Comparison of ENCODE assay signal across 29 cellular contexts in genomic region chr4:148062301-148062950, GRCh38.
DNase-seq lines count a peak whose midpoint lies in the region; ATAC-seq, FAIRE-seq and TF ChIP-seq lines count a peak whose summit lies in the region.
"Had no signal": no experiment of that assay in that cellular context is flagged by ENCODE, and none has a peak within 500 bp of the region (broad histone marks: within the 10 kb centered on the region; RNA-seq: fewer than 3 reads in every experiment).

No MANE protein-coding gene starts in this region.

- 84 to 91% (median 85%) methylated on average over 10 of the region's 10 CpGs for WGBS in spleen, 5 donors

- POLR2A ChIA-PET in activated CD8-positive, alpha-beta T cell treated with anti-CD3 and anti-CD28 coated beads, Interleukin-2, amount 10 ng/mL, durations not matched to agents 7 days and 5 days (lab: Charles Lee), result no interaction called here
- POLR2A ChIA-PET in activated CD8-positive, alpha-beta T cell treated with anti-CD3 and anti-CD28 coated beads for 36 hours (lab: Charles Lee), result no interaction called here
- POLR2A ChIA-PET in CD8-positive, alpha-beta memory T cell (lab: Charles Lee), result interaction anchor here (1.3 kb wide), 1 partner anchor 381 kb away, joined by 3 read pairs; no protein-coding TSS in a partner anchor

- CTCF ChIA-PET in activated CD8-positive, alpha-beta T cell treated with anti-CD3 and anti-CD28 coated beads, Interleukin-2, amount 10 ng/mL, durations not matched to agents 7 days and 5 days (lab: Charles Lee), result no interaction called here
- CTCF ChIA-PET in activated CD8-positive, alpha-beta T cell treated with anti-CD3 and anti-CD28 coated beads for 36 hours (lab: Charles Lee), result no interaction called here
- CTCF ChIA-PET in CD8-positive, alpha-beta memory T cell (lab: Charles Lee), result no interaction called here

- no peaks in the 10 kb centered on the region for H3K27me3 ChIP-seq in CD8-positive, alpha-beta memory T cell (ENCODE audit: insufficient read depth, low read length, poor library complexity, severe bottlenecking)
- H3K27me3 ChIP-seq in bronchial epithelial cell (ENCODE audit: control insufficient read depth, insufficient read depth, low read length) (no peaks in the 10 kb centered on the region), gastrocnemius medialis (no peaks in the 10 kb centered on the region), spleen (replicated peaks in 1 of 7) (no peaks in the 10 kb centered on the region)
- H3K27me3 ChIP-seq: transverse colon had no signal

- H3K9me3 ChIP-seq in CD8-positive, alpha-beta memory T cell (ENCODE audit: low read length), result peaks cover 7% of the 10 kb centered on the region
- H3K9me3 ChIP-seq in gastrocnemius medialis, result no peaks in the 10 kb centered on the region
- H3K9me3 ChIP-seq in spleen, result no peaks in the 10 kb centered on the region
- H3K9me3 ChIP-seq: prostate gland, transverse colon had no signal

- H3K4me1 Mint-ChIP-seq in activated CD8-positive, alpha-beta T cell treated with anti-CD3 and anti-CD28 coated beads, Interleukin-2, amount 10 ng/mL, durations not matched to agents 7 days and 5 days (ENCODE audit: low read depth), result peaks cover 42% of the 10 kb centered on the region
- H3K4me1 Mint-ChIP-seq in activated CD8-positive, alpha-beta T cell treated with anti-CD3 and anti-CD28 coated beads for 36 hours (ENCODE audit: low read depth), result peaks cover 43% of the 10 kb centered on the region
- H3K4me1 Mint-ChIP-seq in CD8-positive, alpha-beta memory T cell, result peaks cover 39 to 50% (median 47%) of the 10 kb centered on the region in 3 donors

- H3K27ac Mint-ChIP-seq in activated CD8-positive, alpha-beta T cell treated with anti-CD3 and anti-CD28 coated beads, Interleukin-2, amount 10 ng/mL, durations not matched to agents 7 days and 5 days, result peak overlapping the region; percentile 60
- no peak overlapping the region for H3K27ac Mint-ChIP-seq in activated CD8-positive, alpha-beta T cell treated with anti-CD3 and anti-CD28 coated beads for 36 hours
- peak overlapping the region in 5 of 8 donors; percentile 9 to 96 (median 77) for H3K27ac Mint-ChIP-seq in CD8-positive, alpha-beta memory T cell
- H3K27ac Mint-ChIP-seq: activated T-cell treated with anti-CD3 and anti-CD28 coated beads, Interleukin-2, amount 50 U/mL, for 24 hours; IgD-negative memory B cell had no signal

- no peaks in the 10 kb centered on the region for H3K27me3 Mint-ChIP-seq in activated CD8-positive, alpha-beta T cell treated with anti-CD3 and anti-CD28 coated beads, Interleukin-2, amount 10 ng/mL, durations not matched to agents 7 days and 5 days (ENCODE audit: low read depth)
- no peaks in the 10 kb centered on the region for H3K27me3 Mint-ChIP-seq in activated CD8-positive, alpha-beta T cell treated with anti-CD3 and anti-CD28 coated beads for 36 hours
- no peaks in the 10 kb centered on the region for H3K27me3 Mint-ChIP-seq in CD8-positive, alpha-beta memory T cell
- H3K27me3 Mint-ChIP-seq: activated T-cell treated with anti-CD3 and anti-CD28 coated beads, Interleukin-2, amount 50 U/mL, for 24 hours had no signal

- intact Hi-C loops in activated CD8-positive, alpha-beta T cell treated with anti-CD3 and anti-CD28 coated beads for 36 hours (cut with micrococcal nuclease), result no loop called here
- intact Hi-C loops in gastrocnemius medialis (cut with DNase I; ENCODE audit: low total_unique reads), result no loop called here
- intact Hi-C loops in spleen (cut with DNase I; ENCODE audit: low total_unique reads), result loop anchor here (10.0 kb wide), 1 partner anchor 382 kb away; the partner anchor contains the start of gene NR3C2

- peaks cover 33% of the 10 kb centered on the region for H3K4me1 ChIP-seq in CD8-positive, alpha-beta memory T cell (ENCODE audit: insufficient read depth, low read length)
- H3K4me1 ChIP-seq in gastrocnemius medialis (peaks cover 59 to 66% of the 10 kb centered on the region in 2 donors), spleen (peaks cover 2 to 41% (median 15%) of the 10 kb centered on the region in 6 donors)
- H3K4me1 ChIP-seq: prostate gland had no signal

- peak; percentile 79 for FAIRE-seq in bronchial epithelial cell (lab: Jason Lieb, UNC)
- FAIRE-seq: astrocyte, D721Med, H1, RCC 7860 had no signal

- no peak overlapping the region for H3K4me3 Mint-ChIP-seq in activated CD8-positive, alpha-beta T cell treated with anti-CD3 and anti-CD28 coated beads, Interleukin-2, amount 10 ng/mL, durations not matched to agents 7 days and 5 days
- no peak overlapping the region for H3K4me3 Mint-ChIP-seq in activated CD8-positive, alpha-beta T cell treated with anti-CD3 and anti-CD28 coated beads for 36 hours
- peak overlapping the region in 3 of 7 donors; percentile 13 to 42 (median 27) for H3K4me3 Mint-ChIP-seq in CD8-positive, alpha-beta memory T cell
- H3K4me3 Mint-ChIP-seq: activated T-cell treated with anti-CD3 and anti-CD28 coated beads, Interleukin-2, amount 50 U/mL, for 24 hours; IgD-negative memory B cell had no signal

- no peaks in the 10 kb centered on the region for H3K9me3 Mint-ChIP-seq in activated CD8-positive, alpha-beta T cell treated with anti-CD3 and anti-CD28 coated beads, Interleukin-2, amount 10 ng/mL, durations not matched to agents 7 days and 5 days (ENCODE audit: insufficient read depth)
- no peaks in the 10 kb centered on the region for H3K9me3 Mint-ChIP-seq in activated CD8-positive, alpha-beta T cell treated with anti-CD3 and anti-CD28 coated beads for 36 hours
- H3K9me3 Mint-ChIP-seq in CD8-positive, alpha-beta memory T cell, result peaks cover 0 to 3% (median 0%) of the 10 kb centered on the region in 5 donors
- H3K9me3 Mint-ChIP-seq: immature natural killer cell had no signal

- in situ Hi-C loops in gastrocnemius medialis (cut with MboI; ENCODE audit: low sequenced_read_pairs in 4 of 4), result no loop called here

- no peak overlapping the region for H3K4me3 ChIP-seq in CD8-positive, alpha-beta memory T cell (ENCODE audit: low read length)
- H3K4me3 ChIP-seq in bronchial epithelial cell (ENCODE audit: low read depth, low read length) (no peak overlapping the region), gastrocnemius medialis (no peak overlapping the region), spleen (no peak overlapping the region)
- H3K4me3 ChIP-seq: prostate gland, transverse colon had no signal

- DNase-seq in activated CD8-positive, alpha-beta T cell treated with anti-CD3 and anti-CD28 coated beads, Interleukin-2, amount 10 ng/mL, durations not matched to agents 7 days and 5 days, result no peak
- DNase-seq in activated CD8-positive, alpha-beta T cell treated with anti-CD3 and anti-CD28 coated beads for 36 hours, result no peak
- no peak for DNase-seq in CD8-positive, alpha-beta memory T cell
- DNase-seq in bronchial epithelial cell (ENCODE audit: low read depth) (no peak), gastrocnemius medialis (no peak), spleen (no peak)
- DNase-seq: activated CD4-positive, alpha-beta T cell treated with anti-CD3 and anti-CD28 coated beads for 48 hours; activated effector memory CD4-positive, alpha-beta T cell treated with anti-CD3 and anti-CD28 coated beads, Interleukin-2, amount 50 U/mL, for 16 hours; activated T-cell treated with anti-CD3 and anti-CD28 coated beads, Interleukin-2, amount 50 U/mL, for 24 hours; C1 segment of cervical spinal cord; cortex of kidney; effector memory CD4-positive, alpha-beta T cell; immature natural killer cell; mesenchymal stem cell; NCI-H1694; NCI-H526 treated with DMSO at 0.1 percent for 48 hours; SIG-M5; stimulated activated CD4-positive, alpha-beta T cell treated with anti-CD3 and anti-CD28 coated beads, Interleukin-15, amount 100 ng/mL, for 24 hours; stimulated activated CD4-positive, alpha-beta T cell treated with anti-CD3 and anti-CD28 coated beads, Interleukin-4, amount 100 ng/mL, for 4 hours; SW 1271; transverse colon had no signal

- no peak for ATAC-seq in activated CD8-positive, alpha-beta T cell treated with anti-CD3 and anti-CD28 coated beads, Interleukin-2, amount 10 ng/mL, durations not matched to agents 7 days and 5 days
- ATAC-seq in activated CD8-positive, alpha-beta T cell treated with anti-CD3 and anti-CD28 coated beads for 36 hours, result no peak
- ATAC-seq in gastrocnemius medialis (no peak), GM18519 (IDR thresholded peaks at IDR 0.05; ENCODE audit: low FRiP score, unreplicated experiment) (no peak)

- no peak overlapping the region for H3K27ac ChIP-seq in CD8-positive, alpha-beta memory T cell (ENCODE audit: low read depth, low read length)
- H3K27ac ChIP-seq in gastrocnemius medialis (peak overlapping the region in 3 of 4 donors; percentile 53 to 83 (median 75)), spleen (no peak overlapping the region)
- H3K27ac ChIP-seq: epithelial cell of prostate, prostate gland, transverse colon had no signal

- TF ChIP-seq POLR2A in gastrocnemius medialis (IDR thresholded peaks at IDR 0.05), result no peak
- TF ChIP-seq POLR2A in spleen (IDR thresholded peaks at IDR 0.05), result no peak

- no peaks in the 10 kb centered on the region for H3K36me3 ChIP-seq in CD8-positive, alpha-beta memory T cell (ENCODE audit: insufficient read depth, low read length)
- H3K36me3 ChIP-seq in bronchial epithelial cell (ENCODE audit: control insufficient read depth, insufficient read depth, low read length) (no peaks in the 10 kb centered on the region), gastrocnemius medialis (no peaks in the 10 kb centered on the region), spleen (peaks cover 0 to 26% (median 0%) of the 10 kb centered on the region in 6 donors)
- H3K36me3 ChIP-seq: prostate gland, transverse colon had no signal

- peaks cover 9% of the 10 kb centered on the region for H3K36me3 Mint-ChIP-seq in activated CD8-positive, alpha-beta T cell treated with anti-CD3 and anti-CD28 coated beads, Interleukin-2, amount 10 ng/mL, durations not matched to agents 7 days and 5 days (ENCODE audit: low read depth)
- H3K36me3 Mint-ChIP-seq in activated CD8-positive, alpha-beta T cell treated with anti-CD3 and anti-CD28 coated beads for 36 hours (ENCODE audit: low read depth), result peaks cover 6% of the 10 kb centered on the region
- H3K36me3 Mint-ChIP-seq in CD8-positive, alpha-beta memory T cell, result peaks cover 4 to 22% (median 16%) of the 10 kb centered on the region in 3 donors
- H3K36me3 Mint-ChIP-seq: IgD-negative memory B cell had no signal

- TF ChIP-seq CTCF in activated CD8-positive, alpha-beta T cell treated with anti-CD3 and anti-CD28 coated beads for 36 hours (IDR thresholded peaks at IDR 0.05), result no peak
- TF ChIP-seq CTCF in bronchial epithelial cell (IDR thresholded peaks at IDR 0.05; ENCODE audit: insufficient read depth, low read length, severe bottlenecking), result no peak
- no peak for TF ChIP-seq CTCF in gastrocnemius medialis (IDR thresholded peaks at IDR 0.05 in 4 of 5, conservative IDR thresholded peaks at IDR 0.05 in 1 of 5)
- TF ChIP-seq CTCF in spleen (IDR thresholded peaks at IDR 0.05 in 8 of 11, conservative IDR thresholded peaks at IDR 0.05 in 3 of 11), result no peak

Comparison
In these comparisons a context has a peak if more than half of its experiments do, and no peak if none do; other contexts are left out.
1. H3K27ac ChIP-seq: peak in gastrocnemius medialis (3 of 4); none in CD8-positive, alpha-beta memory T cell (single experiment) and spleen (0 of 8).